21 cellular contexts compared by ENCODE assay signal in genomic region chr3:11651477-11651876, GRCh38.
"Had no signal": no experiment of that assay in that cellular context is flagged by ENCODE, and none has a peak within 500 bp of the region (broad histone marks: within the 10 kb centered on the region; RNA-seq: fewer than 3 reads in every experiment).

No MANE protein-coding gene starts in this region.

- H3K4me2 ChIP-seq: SK-N-SH had no signal

- H3K4me1 ChIP-seq: adrenal gland, Peyer's patch had no signal

- H3K9ac ChIP-seq: SK-N-SH had no signal

- DNase-seq: activated CD4-positive, alpha-beta T cell treated with anti-CD3 and anti-CD28 coated beads for 4 hours; activated CD8-positive, alpha-beta memory T cell treated with anti-CD3 and anti-CD28 coated beads, Interleukin-2, amount 50 U/mL, for 4 hours; activated CD8-positive, alpha-beta T cell treated with anti-CD3 and anti-CD28 coated beads for 36 hours; activated gamma-delta T cell treated with Interleukin-2 at 50 U/mL for 16 hours; activated naive CD4-positive, alpha-beta T cell treated with anti-CD3 and anti-CD28 coated beads, Interleukin-2, amount 10 ng/mL, durations not matched to agents 7 days and 5 days; activated naive CD8-positive, alpha-beta T cell treated with anti-CD3 and anti-CD28 coated beads for 36 hours; activated T-cell treated with anti-CD3 and anti-CD28 coated beads, Interleukin-2, amount 50 U/mL, for 72 hours; adrenal gland; aorta; NCI-H1048; NCI-H187 treated with DMSO at 0.1 percent for 48 hours; NCI-H2081 treated with DMSO at 0.1 percent for 48 hours; NCI-H2171; NCI-H226; Peyer's patch; Right ventricle myocardium superior had no signal

- H3K27ac ChIP-seq: adrenal gland, cardiac muscle cell, Peyer's patch, RWPE1, SJCRH30 had no signal

- H3K27me3 ChIP-seq: adrenal gland, cardiac muscle cell, Peyer's patch, SJCRH30 had no signal

- H3K36me3 ChIP-seq: adrenal gland, cardiac muscle cell, Peyer's patch, SJCRH30 had no signal

- ATAC-seq: activated CD4-positive, CD25-positive, alpha-beta regulatory T cell treated with anti-CD3 and anti-CD28 coated beads, Interleukin-2, amount 50 U/mL, for 24 hours; activated CD8-positive, alpha-beta T cell treated with anti-CD3 and anti-CD28 coated beads for 36 hours had no signal

- H3K9me3 ChIP-seq: adrenal gland, Peyer's patch, SJCRH30, SK-N-SH had no signal

- H3K4me3 ChIP-seq: adrenal gland, cardiac muscle cell, Peyer's patch, SJCRH30 had no signal
